In genomic region chrX:12227412-12228041, GRCh38 we compare ENCODE assay signal across 8 cellular contexts.
"Had no signal": no experiment of that assay in that cellular context is flagged by ENCODE, and none has a peak within 500 bp of the region (broad histone marks: within the 10 kb centered on the region; RNA-seq: fewer than 3 reads in every experiment).

No MANE protein-coding gene starts in this region.

- H3K27ac ChIP-seq: HL-60 had no signal

- FAIRE-seq: HepG2, HTR-8/SVneo, K562 had no signal

- ATAC-seq: HepG2, K562 had no signal

- H3K27ac Mint-ChIP-seq: IgD-negative memory B cell had no signal

- H3K36me3 Mint-ChIP-seq: IgD-negative memory B cell had no signal

- H3K4me3 Mint-ChIP-seq: IgD-negative memory B cell had no signal

- H3K9me3 Mint-ChIP-seq: IgD-negative memory B cell had no signal

- DNase-seq: IMR-90, KBM-7, KG1 had no signal

- H3K4me1 Mint-ChIP-seq: IgD-negative memory B cell had no signal

- H3K4me3 ChIP-seq: K562 had no signal
